In genomic region chr12:133256321-133256720, GRCh38 we compare ENCODE assay signal across 31 cellular contexts. TPM values are rescaled to one million over a fixed set of nuclear protein-coding genes. Genes with fewer than 3 reads are reported as not detected.
"Had no signal": no experiment of that assay in that cellular context is flagged by ENCODE, and none has a peak within 500 bp of the region (broad histone marks: within the 10 kb centered on the region; RNA-seq: fewer than 3 reads in every experiment).

No MANE protein-coding gene starts in this region.

- H3K27ac ChIP-seq: stomach, suprapubic skin, testis, thoracic aorta, thyroid gland, tibial artery, tibial nerve, transverse colon, upper lobe of left lung, upper lobe of right lung, uterus, vagina had no signal

- H3K4me1 ChIP-seq: stomach, suprapubic skin, testis, thyroid gland, tibial artery, tibial nerve, transverse colon, upper lobe of left lung, upper lobe of right lung, uterus, vagina had no signal

- ATAC-seq: stimulated activated effector memory CD8-positive, alpha-beta T cell treated with anti-CD3 and anti-CD28 coated beads, Interleukin-12 subunit alpha, Interleukin-12 subunit beta, amount 100 ng/mL, for 72 hours; stimulated activated memory B cell treated with anti-CD40 and anti-IgM and Interleukin-4, amounts not matched to agents 10 μg/mL and 1 μg/mL and 100 μg/mL, for 72 hours; stimulated activated naive B cell treated with anti-CD40 and anti-IgM and Interleukin-4, amounts not matched to agents 10 μg/mL and 1 μg/mL and 100 μg/mL, for 72 hours; stimulated activated naive CD8-positive, alpha-beta T cell treated with anti-CD3 and anti-CD28 coated beads, Interleukin-15, amount 100 ng/mL, for 72 hours; stimulated activated naive CD8-positive, alpha-beta T cell treated with anti-CD3 and anti-CD28 coated beads, Interleukin-15, Interleukin-2, amounts not matched to agents 100 U/mL and 50 U/mL, for 24 hours; upper lobe of right lung had no signal

- H3K9me3 ChIP-seq: suprapubic skin, testis, thoracic aorta, thyroid gland, tibial artery, upper lobe of left lung, upper lobe of right lung, uterus, vagina had no signal

- H3K4me3 ChIP-seq: stomach, suprapubic skin, testis, thoracic aorta, thyroid gland, tibial artery, tibial nerve, transverse colon, upper lobe of left lung, upper lobe of right lung, uterus, vagina had no signal

- FAIRE-seq: urothelium cell line had no signal

- H3K27me3 ChIP-seq: stomach, suprapubic skin, testis, thyroid gland, tibial artery, tibial nerve, transverse colon, upper lobe of left lung, upper lobe of right lung, uterus, vagina had no signal

- DNase-seq: stimulated activated CD4-positive, alpha-beta T cell treated with anti-CD3 and anti-CD28 coated beads, Interleukin-2, amount 100 ng/mL, for 48 hours; stimulated activated CD4-positive, alpha-beta T cell treated with anti-CD3 and anti-CD28 coated beads, Interleukin-4, amount 100 ng/mL, for 1 hour; stimulated activated CD4-positive, alpha-beta T cell treated with anti-CD3 and anti-CD28 coated beads, Interleukin-4, amount 100 ng/mL, for 24 hours; stimulated activated CD4-positive, alpha-beta T cell treated with anti-CD3 and anti-CD28 coated beads, Interleukin-4, amount 100 ng/mL, for 4 hours; stimulated activated CD8-positive, alpha-beta memory T cell treated with anti-CD3 and anti-CD28 coated beads, Interleukin-4, amount 100 ng/mL, for 48 hours; stimulated activated naive B cell treated with anti-CD40 and anti-IgM and Interleukin-4, amounts not matched to agents 10 μg/mL and 1 μg/mL and 100 μg/mL, for 72 hours; stimulated activated naive CD4-positive, alpha-beta T cell; stimulated activated naive CD4-positive, alpha-beta T cell treated with Interleukin-2 at 50 U/mL for 16 hours; stimulated activated naive CD8-positive, alpha-beta T cell treated with anti-CD3 and anti-CD28 coated beads, Interleukin-15, amount 100 ng/mL, for 72 hours; stimulated activated naive CD8-positive, alpha-beta T cell treated with anti-CD3 and anti-CD28 coated beads, Interleukin-15, Interleukin-2, amounts not matched to agents 100 U/mL and 50 U/mL, for 24 hours; stomach; substantia nigra; testis; thyroid gland; tibial artery; transverse colon; trophoblast cell; upper lobe of left lung; upper lobe of right lung; uterus had no signal

RNA-seq across cellular contexts. Expression of gene ANHX, which starts 20.6 kb away (rescaled TPM):
- total RNA-seq: stomach, subcutaneous adipose tissue, suprapubic skin, temporal lobe, thoracic aorta, tibial nerve, transverse colon, upper lobe of left lung, upper lobe of right lung, ureter, urinary bladder, vagina had no signal
- polyA plus RNA-seq: stomach, urinary bladder had no signal
